Comparison of ENCODE assay signal across 1 cellular context in genomic region chr3:15205482-15205933, GRCh38.
A peak's percentile ranks its signal among the peaks of the same experiment; 100 is the strongest.
TF ChIP-seq lines count a peak whose summit lies in the region.

No MANE protein-coding gene starts in this region.

TF ChIP-seq in K562, 482 proteins besides CTCF, POLR2A, EP300 and RAD21 (continued from another document):
- TF ChIP-seq AFF1 (IDR thresholded peaks at IDR 0.05; ENCODE audit: low read depth in 1 of 2, partially characterized antibody in 2 of 2) (peak in 1 of 2 experiments; percentile 43), SPI1 (IDR thresholded peaks at IDR 0.05; ENCODE audit: borderline replicate concordance, low read depth, low read length) (no peak), RFX7 (CRISPR knock-in tag; IDR thresholded peaks at IDR 0.05) (no peak), ZKSCAN3 (CRISPR knock-in tag; IDR thresholded peaks at IDR 0.05) (no peak), PCBP1 (IDR thresholded peaks at IDR 0.05; ENCODE audit: low read depth, low read length, poor library complexity, severe bottlenecking) (no peak), PHTF2 (CRISPR knock-in tag; IDR thresholded peaks at IDR 0.05) (no peak), ZBTB34 (CRISPR knock-in tag; IDR thresholded peaks at IDR 0.05) (no peak), ZNF280A (IDR thresholded peaks at IDR 0.05; ENCODE audit: low read depth, partially characterized antibody) (no peak), ZNF217 (CRISPR knock-in tag; IDR thresholded peaks at IDR 0.05) (no peak), KLF1 (tag; IDR thresholded peaks at IDR 0.05) (no peak), NKRF (IDR thresholded peaks at IDR 0.05; ENCODE audit: borderline replicate concordance) (0 out of 2 replicates have a peak, but pooled peaks have one; percentile 25), MYNN (IDR thresholded peaks at IDR 0.05) (no peak), MYNN (CRISPR knock-in tag; IDR thresholded peaks at IDR 0.05) (no peak), XRCC3 (IDR thresholded peaks at IDR 0.05) (no peak), GATAD2A (IDR thresholded peaks at IDR 0.05) (no peak), BHLHE40 (IDR thresholded peaks at IDR 0.05; ENCODE audit: low read length) (no peak), DLX4 (CRISPR knock-in tag; IDR thresholded peaks at IDR 0.05) (no peak), HIVEP1 (CRISPR knock-in tag; IDR thresholded peaks at IDR 0.05) (no peak), BRCA1 (IDR thresholded peaks at IDR 0.05) (no peak), BRCA1 (CRISPR knock-in tag; IDR thresholded peaks at IDR 0.05) (no peak), ZNF592 (IDR thresholded peaks at IDR 0.05) (no peak), TCFL5 (CRISPR knock-in tag; conservative IDR thresholded peaks at IDR 0.05) (no peak), TEAD2 (tag; IDR thresholded peaks at IDR 0.05) (no peak), SMAD3 (CRISPR knock-in tag; conservative IDR thresholded peaks at IDR 0.05) (no peak), HDAC2 (IDR thresholded peaks at IDR 0.05) (peak; percentile 48; the same call in 1 of the 2 replicates), TAF9B (IDR thresholded peaks at IDR 0.05; ENCODE audit: partially characterized antibody) (no peak), E2F4 (CRISPR knock-in tag; IDR thresholded peaks at IDR 0.05; ENCODE audit: low read depth) (no peak), ZNF12 (CRISPR knock-in tag; IDR thresholded peaks at IDR 0.05) (no peak), DNMT1 (IDR thresholded peaks at IDR 0.05) (no peak), SNRNP70 (optimal IDR thresholded peaks at IDR 0.05; ENCODE audit: low read depth, low read length) (no peak), ZNF583 (CRISPR knock-in tag; IDR thresholded peaks at IDR 0.05) (no peak), ZNF24 (IDR thresholded peaks at IDR 0.05) (no peak), ZNF316 (IDR thresholded peaks at IDR 0.05) (no peak), ZNF778 (CRISPR knock-in tag; IDR thresholded peaks at IDR 0.05) (no peak), CSDE1 (IDR thresholded peaks at IDR 0.05) (no peak), ATF1 (CRISPR knock-in tag; IDR thresholded peaks at IDR 0.05) (no peak), ATF1 (tag; IDR thresholded peaks at IDR 0.05) (no peak), ZNF239 (CRISPR knock-in tag; IDR thresholded peaks at IDR 0.05) (no peak), HMGXB4 (CRISPR knock-in tag; IDR thresholded peaks at IDR 0.05) (no peak), SP2 (IDR thresholded peaks at IDR 0.05; ENCODE audit: extremely low read depth, low read depth, low read length, poor library complexity, severe bottlenecking) (no peak), NFXL1 (CRISPR knock-in tag; IDR thresholded peaks at IDR 0.05) (no peak), ZNF41 (CRISPR knock-in tag; conservative IDR thresholded peaks at IDR 0.05) (no peak)
